16 cellular contexts compared by ENCODE assay signal in the genomic region with DNA sequence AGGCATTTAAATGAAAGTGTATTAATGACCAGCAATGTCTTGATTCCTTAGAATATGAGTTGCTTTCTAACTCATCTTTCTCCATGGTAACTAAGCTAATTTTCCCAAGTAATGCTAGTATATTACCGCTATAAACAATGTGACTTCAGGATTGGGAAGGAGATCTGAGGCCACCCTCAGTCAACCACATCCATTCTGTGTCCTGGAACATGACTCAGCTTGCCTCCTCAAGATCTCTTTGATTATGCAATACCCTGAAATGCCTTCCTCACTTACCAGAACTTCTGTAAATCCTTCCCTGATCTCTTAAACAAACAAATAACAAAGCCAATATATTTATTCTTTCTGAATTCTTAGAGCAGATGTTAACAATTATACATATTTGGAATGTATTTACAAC.
DNase-seq lines count a peak whose midpoint lies in the region; ATAC-seq, FAIRE-seq and TF ChIP-seq lines count a peak whose summit lies in the region.
"Had no signal": no experiment of that assay in that cellular context is flagged by ENCODE, and none has a peak within 500 bp of the region (broad histone marks: within the 10 kb centered on the region; RNA-seq: fewer than 3 reads in every experiment).

No MANE protein-coding gene starts in this region.

- no peak for TF ChIP-seq EP300 in K562 (IDR thresholded peaks at IDR 0.05; ENCODE audit: low read length)

- TF ChIP-seq CTCF in NB4 (IDR thresholded peaks at IDR 0.05; ENCODE audit: low read depth, low read length) (no peak), K562 (IDR thresholded peaks at IDR 0.05 in 2 of 3, conservative IDR thresholded peaks at IDR 0.05 in 1 of 3; ENCODE audit: insufficient read depth in 2 of 3, low read depth in 1 of 3, low read length in 3 of 3) (no peak), GM20000 (IDR thresholded peaks at IDR 0.05; ENCODE audit: extremely low read depth, missing control alignments) (no peak)

- no peaks in the 10 kb centered on the region for H4K20me1 ChIP-seq in K562 (replicated peaks; ENCODE audit: control insufficient read depth, insufficient read depth, low read length)

- no peaks in the 10 kb centered on the region for H3K27me3 ChIP-seq in K562 (ENCODE audit: control insufficient read depth in 2 of 2, insufficient read depth in 2 of 2, low read length in 2 of 2)
- no peaks in the 10 kb centered on the region for H3K27me3 ChIP-seq in aorta (ENCODE audit: control insufficient read depth in 1 of 2, insufficient read depth in 2 of 2, low read length in 1 of 2)
- H3K27me3 ChIP-seq: ascending aorta, SJCRH30, uterus had no signal

- H3K4me1 ChIP-seq in K562 (replicated peaks in 1 of 2; ENCODE audit: control insufficient read depth in 2 of 2, insufficient read depth in 2 of 2, low read length in 2 of 2) (no peaks in the 10 kb centered on the region), aorta (ENCODE audit: control insufficient read depth in 1 of 2, insufficient read depth in 2 of 2, low read length in 2 of 2) (no peaks in the 10 kb centered on the region)
- H3K4me1 ChIP-seq: ascending aorta, SJCRH30, uterus had no signal

- intact Hi-C loops in K562 (cut with micrococcal nuclease), result no loop called here
- intact Hi-C loops in aorta (cut with DNase I), result no loop called here

- H3K9me3 ChIP-seq in K562 (replicated peaks; ENCODE audit: control insufficient read depth, insufficient read depth, low read depth, low read length), result no peaks in the 10 kb centered on the region
- H3K9me3 ChIP-seq in aorta (ENCODE audit: control insufficient read depth, low read length), result no peaks in the 10 kb centered on the region
- H3K9me3 ChIP-seq: ascending aorta, SJCRH30, uterus had no signal

- CTCF ChIA-PET in K562 (lab: Yijun Ruan, JAX; ENCODE audit: low intra/inter-chr PET ratio), result no interaction called here

- H3K9me1 ChIP-seq in K562 (ENCODE audit: control insufficient read depth, insufficient read depth, low read length), result no peaks in the 10 kb centered on the region

- H3K36me3 ChIP-seq in K562 (ENCODE audit: control insufficient read depth, insufficient read depth, low read length) (no peaks in the 10 kb centered on the region), aorta (ENCODE audit: control insufficient read depth in 1 of 2, insufficient read depth in 2 of 2, low read length in 1 of 2) (no peaks in the 10 kb centered on the region)
- H3K36me3 ChIP-seq: ascending aorta, SJCRH30, uterus had no signal

- no peak overlapping the region for H3K4me3 ChIP-seq in NB4 (ENCODE audit: low read depth, low read length)
- H3K4me3 ChIP-seq in K562, result no peak overlapping the region
- no peak overlapping the region for H3K4me3 ChIP-seq in aorta (ENCODE audit: low read length in 2 of 2)
- H3K4me3 ChIP-seq: ascending aorta, SJCRH30, smooth muscle cell, uterus had no signal

- no peak for FAIRE-seq in K562 (lab: Jason Lieb, UNC)

- no peaks in the 10 kb centered on the region for H3K79me2 ChIP-seq in K562 (ENCODE audit: control insufficient read depth, insufficient read depth, low read length)

- H2AFZ ChIP-seq in K562 (ENCODE audit: low read depth, low read length), result no peak overlapping the region

- TF ChIP-seq POLR2A in NB4 (IDR thresholded peaks at IDR 0.05; ENCODE audit: extremely low read depth, insufficient read length) (no peak), K562 (conservative IDR thresholded peaks at IDR 0.05) (no peak), GM18505 (IDR thresholded peaks at IDR 0.05; ENCODE audit: borderline replicate concordance, extremely low read depth, insufficient read depth, insufficient read length) (no peak)

- ATAC-seq in K562 (no peak), HG02973 (IDR thresholded peaks at IDR 0.05; ENCODE audit: unreplicated experiment) (no peak), GM18505 (IDR thresholded peaks at IDR 0.05; ENCODE audit: unreplicated experiment) (no peak), aorta (ENCODE audit: low FRiP score) (no peak)
- ATAC-seq: activated T-cell treated with anti-CD3 and anti-CD28 coated beads, Interleukin-2, amount 50 U/mL, for 4 hours; naive thymus-derived CD4-positive, alpha-beta T cell had no signal

- 0% methylated on average over 1 of the region's 1 CpG for WGBS in K562 (ENCODE audit: insufficient coverage, low coverage, missing lambda C conversion rate)
- WGBS in aorta, 2 donors, result 95 to 96% methylated on average over 1 of the region's 1 CpG

- no peak for TF ChIP-seq RAD21 in K562 (CRISPR knock-in tag; conservative IDR thresholded peaks at IDR 0.05 in 1 of 2, IDR thresholded peaks at IDR 0.05 in 1 of 2)

- POLR2A ChIA-PET in K562 (lab: Yijun Ruan, JAX), result no interaction called here

- H3K27ac ChIP-seq in K562 (ENCODE audit: extremely low read depth, low read depth, low read length), result no peak overlapping the region
- no peak overlapping the region for H3K27ac ChIP-seq in aorta (ENCODE audit: low read depth in 1 of 2, low read length in 2 of 2)
- H3K27ac ChIP-seq: ascending aorta, KMS-11, SJCRH30, uterus had no signal

- DNase-seq in Daoy (ENCODE audit: low read depth), result peak; percentile 22
- peak; percentile 59 for DNase-seq in NB4 (ENCODE audit: low read depth)
- no peak for DNase-seq in K562 (ENCODE audit: extremely low read depth in 1 of 4, low spot score in 3 of 4)
- peak; percentile 25 for DNase-seq in kidney glomerular epithelial cell (lab: John Stamatoyannopoulos, UW)
- no peak for DNase-seq in GM20000 (ENCODE audit: low spot score)
- DNase-seq in aorta, result no peak
- DNase-seq: activated B cell treated with CpG ODN at 0.5 μM for 24 hours; activated T-cell treated with anti-CD3 and anti-CD28 coated beads, Interleukin-2, amount 50 U/mL, for 4 hours; naive thymus-derived CD4-positive, alpha-beta T cell; uterus had no signal

- H3K4me2 ChIP-seq in K562 (ENCODE audit: insufficient read depth, low read length), result no peak overlapping the region
- H3K4me2 ChIP-seq: KMS-11, smooth muscle cell had no signal

- in situ Hi-C loops in K562 (cut with MboI), result no loop called here

- no TSS peak for BruUV-seq in K562 (replicated peaks; lab: Mats Ljungman, UMichigan)

- H3K9ac ChIP-seq in K562 (ENCODE audit: insufficient read depth in 1 of 2, low read depth in 2 of 2, low read length in 2 of 2), result no peak overlapping the region
- H3K9ac ChIP-seq: KMS-11 had no signal

TF ChIP-seq in K562, 482 proteins besides CTCF, POLR2A, EP300 and RAD21:
- TF ChIP-seq CEBPB (tag; IDR thresholded peaks at IDR 0.05) (peak; percentile 49; the same call in 1 of the 2 replicates), NELFE (IDR thresholded peaks at IDR 0.05; ENCODE audit: insufficient read depth, insufficient read length) (no peak), CEBPG (CRISPR knock-in tag; IDR thresholded peaks at IDR 0.05) (no peak), CEBPG (tag; conservative IDR thresholded peaks at IDR 0.05 in 1 of 2, IDR thresholded peaks at IDR 0.05 in 1 of 2) (peak; percentile 75 to 92), PTBP1 (IDR thresholded peaks at IDR 0.05; ENCODE audit: low read depth, low read length) (no peak), MAFG (tag; conservative IDR thresholded peaks at IDR 0.05) (no peak), CBX8 (IDR thresholded peaks at IDR 0.05; ENCODE audit: borderline replicate concordance, extremely low read depth, low read depth, low read length, poor library complexity, severe bottlenecking) (no peak)
- TF ChIP-seq, protein P1, sequence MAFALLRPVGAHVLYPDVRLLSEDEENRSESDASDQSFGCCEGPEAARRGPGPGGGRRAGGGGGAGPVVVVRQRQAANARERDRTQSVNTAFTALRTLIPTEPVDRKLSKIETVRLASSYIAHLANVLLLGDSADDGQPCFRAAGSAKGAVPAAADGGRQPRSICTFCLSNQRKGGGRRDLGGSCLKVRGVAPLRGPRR (CRISPR knock-in tag; IDR thresholded peaks at IDR 0.05), result no peak
- TF ChIP-seq, protein P2, sequence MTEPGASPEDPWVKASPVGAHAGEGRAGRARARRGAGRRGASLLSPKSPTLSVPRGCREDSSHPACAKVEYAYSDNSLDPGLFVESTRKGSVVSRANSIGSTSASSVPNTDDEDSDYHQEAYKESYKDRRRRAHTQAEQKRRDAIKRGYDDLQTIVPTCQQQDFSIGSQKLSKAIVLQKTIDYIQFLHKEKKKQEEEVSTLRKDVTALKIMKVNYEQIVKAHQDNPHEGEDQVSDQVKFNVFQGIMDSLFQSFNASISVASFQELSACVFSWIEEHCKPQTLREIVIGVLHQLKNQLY (CRISPR knock-in tag; conservative IDR thresholded peaks at IDR 0.05), result no peak
- TF ChIP-seq, protein P3, sequence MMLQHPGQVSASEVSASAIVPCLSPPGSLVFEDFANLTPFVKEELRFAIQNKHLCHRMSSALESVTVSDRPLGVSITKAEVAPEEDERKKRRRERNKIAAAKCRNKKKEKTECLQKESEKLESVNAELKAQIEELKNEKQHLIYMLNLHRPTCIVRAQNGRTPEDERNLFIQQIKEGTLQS (IDR thresholded peaks at IDR 0.05), result peak; percentile 20; the same call in 1 of the 2 replicates
- TF ChIP-seq, protein P3 (CRISPR knock-in tag; conservative IDR thresholded peaks at IDR 0.05), result no peak
- TF ChIP-seq, protein P4, sequence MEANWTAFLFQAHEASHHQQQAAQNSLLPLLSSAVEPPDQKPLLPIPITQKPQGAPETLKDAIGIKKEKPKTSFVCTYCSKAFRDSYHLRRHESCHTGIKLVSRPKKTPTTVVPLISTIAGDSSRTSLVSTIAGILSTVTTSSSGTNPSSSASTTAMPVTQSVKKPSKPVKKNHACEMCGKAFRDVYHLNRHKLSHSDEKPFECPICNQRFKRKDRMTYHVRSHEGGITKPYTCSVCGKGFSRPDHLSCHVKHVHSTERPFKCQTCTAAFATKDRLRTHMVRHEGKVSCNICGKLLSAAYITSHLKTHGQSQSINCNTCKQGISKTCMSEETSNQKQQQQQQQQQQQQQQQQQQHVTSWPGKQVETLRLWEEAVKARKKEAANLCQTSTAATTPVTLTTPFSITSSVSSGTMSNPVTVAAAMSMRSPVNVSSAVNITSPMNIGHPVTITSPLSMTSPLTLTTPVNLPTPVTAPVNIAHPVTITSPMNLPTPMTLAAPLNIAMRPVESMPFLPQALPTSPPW (CRISPR knock-in tag; IDR thresholded peaks at IDR 0.05), result no peak
TF ChIP-seq in K562: peak in this region for 3.

Comparison
In these comparisons a context has a peak if more than half of its experiments do, and no peak if none do; other contexts are left out.
1. DNase-seq: peak in Daoy (single experiment), NB4 (single experiment) and kidney glomerular epithelial cell (single experiment); none in K562 (0 of 4), GM20000 (single experiment) and aorta (0 of 2).